9 cellular contexts compared by ENCODE assay signal in the genomic region with DNA sequence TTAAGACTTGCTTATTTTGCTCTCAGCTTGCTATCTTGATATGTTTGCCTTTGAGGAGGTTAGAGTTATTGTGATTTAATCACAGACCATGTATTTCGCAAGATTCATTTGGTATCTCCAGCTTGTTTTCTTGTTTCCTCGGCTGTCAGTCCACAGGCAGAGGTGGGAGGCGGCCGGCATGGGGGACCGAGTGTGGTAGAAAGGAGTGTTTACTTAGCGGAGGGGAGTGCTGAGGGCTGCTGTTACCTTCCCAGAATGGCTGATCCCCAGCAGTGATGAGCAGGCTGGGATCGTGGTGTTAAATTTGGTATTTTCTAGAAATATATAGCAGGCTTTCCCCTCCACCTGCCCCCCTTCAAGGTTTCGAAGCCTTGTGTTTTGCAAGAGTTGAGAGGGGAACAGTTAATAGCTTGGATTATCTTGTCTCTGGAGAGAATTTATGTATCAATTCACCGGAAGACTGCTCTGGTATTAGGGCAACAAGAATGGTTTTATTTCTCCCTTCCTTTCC.
DNase-seq lines count a peak whose midpoint lies in the region; ATAC-seq lines count a peak whose summit lies in the region.
"Had no signal": no experiment of that assay in that cellular context is flagged by ENCODE, and none has a peak within 500 bp of the region (broad histone marks: within the 10 kb centered on the region; RNA-seq: fewer than 3 reads in every experiment).

No MANE protein-coding gene starts in this region.

- peaks cover 0 to 2% (median 0%) of the 10 kb centered on the region in 11 donors for H3K9me3 Mint-ChIP-seq in naive thymus-derived CD4-positive, alpha-beta T cell

- POLR2A ChIA-PET in naive thymus-derived CD4-positive, alpha-beta T cell (lab: Charles Lee): no interaction called here

- no peak overlapping the region for H3K4me3 ChIP-seq in naive thymus-derived CD4-positive, alpha-beta T cell (ENCODE audit: low read length)

- no peaks in the 10 kb centered on the region for H3K27me3 ChIP-seq in naive thymus-derived CD4-positive, alpha-beta T cell (ENCODE audit: control insufficient read depth in 2 of 2, insufficient read depth in 2 of 2, low read length in 2 of 2)

- no peak for ATAC-seq in naive thymus-derived CD4-positive, alpha-beta T cell
- no peak for ATAC-seq in HG02571 (IDR thresholded peaks at IDR 0.05; ENCODE audit: unreplicated experiment)

- peaks cover 11 to 91% (median 85%) of the 10 kb centered on the region in 7 donors for H3K4me1 Mint-ChIP-seq in naive thymus-derived CD4-positive, alpha-beta T cell

- H3K27ac ChIP-seq in cingulate gyrus (ENCODE audit: low read depth, low read length): peak overlapping the region; percentile 11
- H3K27ac ChIP-seq in naive thymus-derived CD4-positive, alpha-beta T cell (ENCODE audit: low read depth, low read length): no peak overlapping the region

- intact Hi-C loops in naive thymus-derived CD4-positive, alpha-beta T cell (cut with micrococcal nuclease): no loop called here

- peaks cover 0 to 15% (median 0%) of the 10 kb centered on the region in 5 donors for H3K36me3 Mint-ChIP-seq in naive thymus-derived CD4-positive, alpha-beta T cell

- no peaks in the 10 kb centered on the region for H3K36me3 ChIP-seq in naive thymus-derived CD4-positive, alpha-beta T cell (ENCODE audit: control insufficient read depth in 2 of 3, insufficient read depth in 3 of 3, low read length in 3 of 3)

- CTCF ChIA-PET in naive thymus-derived CD4-positive, alpha-beta T cell (lab: Charles Lee): no interaction called here

- DNase-seq in COR-L47 (lab: John Stamatoyannopoulos, UW) (peak; percentile 44), NCI-H2227 treated with DMSO at 0.1 percent for 48 hours (lab: John Stamatoyannopoulos, UW) (peak; percentile 54), mesenteric fat pad (ENCODE audit: low spot score) (no peak), UCSD-AML1 (lab: John Stamatoyannopoulos, UW; ENCODE audit: unreplicated experiment) (no peak), NCI-H1436 (lab: John Stamatoyannopoulos, UW) (no peak)
- no peak for DNase-seq in naive thymus-derived CD4-positive, alpha-beta T cell
- DNase-seq: amygdala had no signal

- peak overlapping the region in 5 of 9 donors; percentile 46 to 73 (median 51) for H3K27ac Mint-ChIP-seq in naive thymus-derived CD4-positive, alpha-beta T cell

- no peaks in the 10 kb centered on the region for H3K9me3 ChIP-seq in naive thymus-derived CD4-positive, alpha-beta T cell (ENCODE audit: control insufficient read depth in 2 of 3, low read length in 3 of 3)

- H3K4me1 ChIP-seq in naive thymus-derived CD4-positive, alpha-beta T cell (ENCODE audit: control insufficient read depth in 2 of 2, insufficient read depth in 2 of 2, low read length in 2 of 2): peaks cover 0 to 38% of the 10 kb centered on the region in 2 donors

- peak overlapping the region in 7 of 10 donors; percentile 5 to 83 (median 59) for H3K4me3 Mint-ChIP-seq in naive thymus-derived CD4-positive, alpha-beta T cell

- peaks cover 0 to 3% (median 0%) of the 10 kb centered on the region in 5 donors for H3K27me3 Mint-ChIP-seq in naive thymus-derived CD4-positive, alpha-beta T cell

Comparison
In these comparisons a context has a peak if more than half of its experiments do, and no peak if none do; other contexts are left out.
1. DNase-seq: peak in COR-L47 (single experiment) and NCI-H2227 treated with DMSO at 0.1 percent for 48 hours (single experiment); none in naive thymus-derived CD4-positive, alpha-beta T cell (0 of 9), mesenteric fat pad (single experiment), UCSD-AML1 (single experiment) and NCI-H1436 (single experiment).